25 cellular contexts compared by ENCODE assay signal in the genomic region with DNA sequence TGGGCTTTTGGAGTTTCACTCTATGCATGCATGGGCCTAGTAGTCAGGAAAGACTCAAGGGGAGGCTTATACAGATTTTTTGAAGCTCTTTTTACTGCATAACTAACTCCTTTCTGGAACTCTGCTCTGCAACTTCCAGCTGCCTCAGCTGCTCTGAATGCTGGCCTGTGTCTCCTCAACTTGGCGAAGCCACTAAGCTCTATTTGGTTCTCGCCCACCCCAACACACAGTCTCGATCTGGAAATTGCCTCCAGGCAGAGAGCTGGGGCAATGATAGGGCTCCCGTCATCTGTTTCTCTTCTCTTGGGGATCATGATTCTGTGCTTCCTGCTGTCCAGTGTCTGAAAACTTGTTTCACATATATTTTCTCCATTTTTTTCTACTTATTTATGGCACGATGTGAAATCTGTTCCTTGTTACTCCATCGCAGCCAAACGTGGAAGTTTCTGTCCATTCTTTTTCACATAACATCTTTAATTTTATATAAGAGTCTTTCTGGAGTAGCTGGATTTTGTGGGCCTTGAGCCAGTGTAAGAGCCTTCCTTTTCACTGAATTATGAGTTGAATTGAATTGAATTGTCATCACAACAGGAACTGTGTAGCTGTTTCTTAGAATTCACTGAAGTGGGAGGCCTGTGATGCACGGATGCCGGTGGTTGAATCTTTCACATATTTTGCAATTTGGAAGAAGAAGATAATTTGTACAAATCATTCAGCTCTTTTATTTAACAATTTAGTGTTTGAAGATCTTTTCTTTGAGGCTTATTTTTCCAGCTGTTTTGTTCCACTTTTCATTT. TPM values are rescaled to one million over a fixed set of nuclear protein-coding genes. Genes with fewer than 3 reads are reported as not detected.
A peak's percentile ranks its signal among the peaks of the same experiment; 100 is the strongest.
DNase-seq lines count a peak whose midpoint lies in the region; ATAC-seq, FAIRE-seq and TF ChIP-seq lines count a peak whose summit lies in the region.
"Had no signal": no experiment of that assay in that cellular context is flagged by ENCODE, and none has a peak within 500 bp of the region (broad histone marks: within the 10 kb centered on the region; RNA-seq: fewer than 3 reads in every experiment).

No MANE protein-coding gene starts in this region.

- no peaks in the 10 kb centered on the region for H3K9me3 Mint-ChIP-seq in natural killer cell treated with Interleukin-12 subunit alpha and Interleukin-12 subunit beta and Interleukin-15 and Interleukin-18, amount 100 ng/mL, for 72 hours
- no peaks in the 10 kb centered on the region for H3K9me3 Mint-ChIP-seq in natural killer cell
- H3K9me3 Mint-ChIP-seq in activated CD8-positive, alpha-beta T cell treated with anti-CD3 and anti-CD28 coated beads for 36 hours = peaks cover 3% of the 10 kb centered on the region
- no peaks in the 10 kb centered on the region for H3K9me3 Mint-ChIP-seq in endothelial cell (ENCODE audit: unreplicated experiment)
- peaks cover 0 to 12% of the 10 kb centered on the region in 2 donors for H3K9me3 Mint-ChIP-seq in stimulated activated naive CD8-positive, alpha-beta T cell treated with anti-CD3 and anti-CD28 coated beads, Interleukin-15, amount 100 ng/mL, for 72 hours

- WGBS in small intestine, 3 donors = 75 to 90% (median 83%) methylated on average over 9 of the region's 9 CpGs

- intact Hi-C loops in natural killer cell (cut with micrococcal nuclease) = no loop called here
- intact Hi-C loops in activated CD8-positive, alpha-beta T cell treated with anti-CD3 and anti-CD28 coated beads for 36 hours (cut with micrococcal nuclease) = no loop called here

- H3K9me3 ChIP-seq in small intestine (ENCODE audit: control insufficient read depth, low read depth) = no peaks in the 10 kb centered on the region
- H3K9me3 ChIP-seq: left lung, psoas muscle, upper lobe of left lung had no signal

- H3K36me3 ChIP-seq in small intestine (ENCODE audit: control insufficient read depth in 2 of 2, insufficient read depth in 2 of 2, low read length in 2 of 2) = no peaks in the 10 kb centered on the region
- H3K36me3 ChIP-seq in H7 (replicated peaks; ENCODE audit: control insufficient read depth, insufficient read depth, low read length) = peaks cover 2% of the 10 kb centered on the region; the same call in 1 of the 2 replicates

- peaks cover 19% of the 10 kb centered on the region for H3K36me3 Mint-ChIP-seq in natural killer cell treated with Interleukin-12 subunit alpha and Interleukin-12 subunit beta and Interleukin-15 and Interleukin-18, amount 100 ng/mL, for 72 hours
- no peaks in the 10 kb centered on the region for H3K36me3 Mint-ChIP-seq in natural killer cell
- peaks cover 81% of the 10 kb centered on the region for H3K36me3 Mint-ChIP-seq in activated CD8-positive, alpha-beta T cell treated with anti-CD3 and anti-CD28 coated beads for 36 hours (ENCODE audit: low read depth)
- H3K36me3 Mint-ChIP-seq in endothelial cell (ENCODE audit: low read depth, unreplicated experiment) = peaks cover 16% of the 10 kb centered on the region

- H3K4me1 ChIP-seq in small intestine (ENCODE audit: control insufficient read depth in 2 of 2, insufficient read depth in 1 of 2, low read depth in 1 of 2, low read length in 1 of 2) = no peaks in the 10 kb centered on the region
- H3K4me1 ChIP-seq: left lung, neural progenitor cell, upper lobe of left lung had no signal

- H3K27me3 ChIP-seq in small intestine (ENCODE audit: control insufficient read depth in 2 of 2, insufficient read depth in 2 of 2, low read length in 2 of 2) = no peaks in the 10 kb centered on the region
- no peaks in the 10 kb centered on the region for H3K27me3 ChIP-seq in H7 (ENCODE audit: control insufficient read depth, insufficient read depth, low read length)
- H3K27me3 ChIP-seq: left lung, neural progenitor cell, upper lobe of left lung had no signal

- peaks cover 30 to 49% of the 10 kb centered on the region in 2 donors for H3K4me1 Mint-ChIP-seq in natural killer cell treated with Interleukin-12 subunit alpha and Interleukin-12 subunit beta and Interleukin-15 and Interleukin-18, amount 100 ng/mL, for 72 hours (ENCODE audit: low read depth in 2 of 2)
- peaks cover 5 to 44% of the 10 kb centered on the region in 2 donors for H3K4me1 Mint-ChIP-seq in natural killer cell
- H3K4me1 Mint-ChIP-seq in activated CD8-positive, alpha-beta T cell treated with anti-CD3 and anti-CD28 coated beads for 36 hours (ENCODE audit: low read depth) = peaks cover 50% of the 10 kb centered on the region
- H3K4me1 Mint-ChIP-seq in endothelial cell (ENCODE audit: unreplicated experiment) = peaks cover 21% of the 10 kb centered on the region
- peaks cover 81% of the 10 kb centered on the region for H3K4me1 Mint-ChIP-seq in stimulated activated naive CD8-positive, alpha-beta T cell treated with anti-CD3 and anti-CD28 coated beads, Interleukin-15, amount 100 ng/mL, for 72 hours
- H3K4me1 Mint-ChIP-seq: endodermal cell had no signal

- H3K4me3 ChIP-seq in small intestine (ENCODE audit: low read depth in 1 of 2, low read length in 2 of 2) = no peak overlapping the region
- H3K4me3 ChIP-seq in H7 (ENCODE audit: insufficient read depth, low read depth, low read length) = no peak overlapping the region
- H3K4me3 ChIP-seq: K562, left lung, neural progenitor cell, psoas muscle, upper lobe of left lung had no signal

- H3K4me3 Mint-ChIP-seq in natural killer cell treated with Interleukin-12 subunit alpha and Interleukin-12 subunit beta and Interleukin-15 and Interleukin-18, amount 100 ng/mL, for 72 hours = peak overlapping the region; percentile 70
- no peak overlapping the region for H3K4me3 Mint-ChIP-seq in natural killer cell
- peak overlapping the region; percentile 48 for H3K4me3 Mint-ChIP-seq in activated CD8-positive, alpha-beta T cell treated with anti-CD3 and anti-CD28 coated beads for 36 hours
- H3K4me3 Mint-ChIP-seq in endothelial cell (ENCODE audit: unreplicated experiment) = no peak overlapping the region
- peak overlapping the region; percentile 73 to 77 for H3K4me3 Mint-ChIP-seq in stimulated activated naive CD8-positive, alpha-beta T cell treated with anti-CD3 and anti-CD28 coated beads, Interleukin-15, amount 100 ng/mL, for 72 hours
- H3K4me3 Mint-ChIP-seq: brain, endodermal cell, neural progenitor cell had no signal

- POLR2A ChIA-PET in activated CD8-positive, alpha-beta T cell treated with anti-CD3 and anti-CD28 coated beads for 36 hours (lab: Charles Lee) = interaction anchor here (0.8 to 1.1 kb wide), 2 partner anchors 11 to 23 kb away, joined by 3 to 4 read pairs; no protein-coding TSS in a partner anchor
- POLR2A ChIA-PET in HEK293T (lab: Yijun Ruan, JAX) = interaction anchor here (1.5 kb wide), 1 partner anchor 8 kb away, joined by 4 read pairs; the partner anchor contains the start of gene ZNF275

- DNase-seq in natural killer cell treated with Interleukin-12 subunit alpha and Interleukin-12 subunit beta and Interleukin-15 and Interleukin-18, amount 100 ng/mL, for 72 hours (ENCODE audit: low spot score) = no peak
- no peak for DNase-seq in natural killer cell
- peak; percentile 33 for DNase-seq in activated CD8-positive, alpha-beta T cell treated with anti-CD3 and anti-CD28 coated beads for 36 hours
- DNase-seq in endothelial cell (ENCODE audit: low spot score) = no peak
- DNase-seq in stimulated activated naive CD8-positive, alpha-beta T cell treated with anti-CD3 and anti-CD28 coated beads, Interleukin-15, amount 100 ng/mL, for 72 hours = no peak
- DNase-seq in small intestine = no peak
- no peak for DNase-seq in HEK293T (ENCODE audit: extremely low spot score)
- no peak for DNase-seq in H7
- DNase-seq: activated gamma-delta T cell treated with Interleukin-2 at 50 U/mL for 16 hours; DMS79; endodermal cell; GOT3; left lung; midbrain; NCI-H2171; psoas muscle; stimulated activated CD4-positive, alpha-beta T cell treated with anti-CD3 and anti-CD28 coated beads, Interleukin-4, amount 100 ng/mL, for 1 hour; upper lobe of left lung had no signal

- peak in 1 of 2 donors; percentile 62 for ATAC-seq in natural killer cell treated with Interleukin-12 subunit alpha and Interleukin-12 subunit beta and Interleukin-15 and Interleukin-18, amount 100 ng/mL, for 72 hours
- ATAC-seq in natural killer cell = no peak
- peak; percentile 74 for ATAC-seq in activated CD8-positive, alpha-beta T cell treated with anti-CD3 and anti-CD28 coated beads for 36 hours
- ATAC-seq in stimulated activated naive CD8-positive, alpha-beta T cell treated with anti-CD3 and anti-CD28 coated beads, Interleukin-15, amount 100 ng/mL, for 72 hours = peak; percentile 74
- ATAC-seq: K562, left lung, psoas muscle, Right ventricle myocardium inferior had no signal

- CTCF ChIA-PET in activated CD8-positive, alpha-beta T cell treated with anti-CD3 and anti-CD28 coated beads for 36 hours (lab: Charles Lee) = interaction anchor here (1.2 to 1.8 kb wide), 2 partner anchors 17 to 402 kb away, joined by 3 to 5 read pairs; no protein-coding TSS in a partner anchor
- CTCF ChIA-PET in HEK293T (lab: Yijun Ruan, JAX) = no interaction called here

- no peaks in the 10 kb centered on the region for H3K27me3 Mint-ChIP-seq in natural killer cell treated with Interleukin-12 subunit alpha and Interleukin-12 subunit beta and Interleukin-15 and Interleukin-18, amount 100 ng/mL, for 72 hours
- no peaks in the 10 kb centered on the region for H3K27me3 Mint-ChIP-seq in natural killer cell (ENCODE audit: low read depth in 2 of 2)
- no peaks in the 10 kb centered on the region for H3K27me3 Mint-ChIP-seq in activated CD8-positive, alpha-beta T cell treated with anti-CD3 and anti-CD28 coated beads for 36 hours
- peaks cover 1% of the 10 kb centered on the region for H3K27me3 Mint-ChIP-seq in endothelial cell (ENCODE audit: unreplicated experiment)
- no peaks in the 10 kb centered on the region for H3K27me3 Mint-ChIP-seq in stimulated activated naive CD8-positive, alpha-beta T cell treated with anti-CD3 and anti-CD28 coated beads, Interleukin-15, amount 100 ng/mL, for 72 hours
- H3K27me3 Mint-ChIP-seq: brain had no signal

- FAIRE-seq in small intestine (lab: Jason Lieb, UNC) = no peak
- FAIRE-seq: GM12891, K562 had no signal

- peak overlapping the region; percentile 57 to 82 for H3K27ac Mint-ChIP-seq in natural killer cell treated with Interleukin-12 subunit alpha and Interleukin-12 subunit beta and Interleukin-15 and Interleukin-18, amount 100 ng/mL, for 72 hours
- no peak overlapping the region for H3K27ac Mint-ChIP-seq in natural killer cell
- H3K27ac Mint-ChIP-seq in activated CD8-positive, alpha-beta T cell treated with anti-CD3 and anti-CD28 coated beads for 36 hours = peak overlapping the region; percentile 92
- peak overlapping the region; percentile 1 for H3K27ac Mint-ChIP-seq in endothelial cell (ENCODE audit: unreplicated experiment)
- peak overlapping the region; percentile 92 to 93 for H3K27ac Mint-ChIP-seq in stimulated activated naive CD8-positive, alpha-beta T cell treated with anti-CD3 and anti-CD28 coated beads, Interleukin-15, amount 100 ng/mL, for 72 hours
- H3K27ac Mint-ChIP-seq: endodermal cell, neural progenitor cell had no signal

- TF ChIP-seq CTCF in natural killer cell (IDR thresholded peaks at IDR 0.05) (no peak), endothelial cell (IDR thresholded peaks at IDR 0.05; ENCODE audit: unreplicated experiment) (no peak)
- TF ChIP-seq CTCF in activated CD8-positive, alpha-beta T cell treated with anti-CD3 and anti-CD28 coated beads for 36 hours (IDR thresholded peaks at IDR 0.05) = no peak

- H3K27ac ChIP-seq in small intestine (ENCODE audit: low read depth in 1 of 2, low read length in 1 of 2) = no peak overlapping the region
- H3K27ac ChIP-seq: left lung, neural progenitor cell, psoas muscle, upper lobe of left lung had no signal

RNA-seq across cellular contexts. Expression of gene ZNF275, which starts 9.0 kb away (rescaled TPM):
- total RNA-seq in natural killer cell treated with Interleukin-12 subunit alpha and Interleukin-12 subunit beta and Interleukin-15 and Interleukin-18, amount 100 ng/mL, for 72 hours = 10 to 100 TPM; 13.2 to 15.1 TPM
- total RNA-seq in natural killer cell = 10 to 100 TPM in 2 of 3 donors, 1 to 10 TPM in 1; 9.1 to 17.4 (median 17.3) TPM
- total RNA-seq in activated CD8-positive, alpha-beta T cell treated with anti-CD3 and anti-CD28 coated beads for 36 hours = 10 to 100 TPM; 14.2 to 14.7 TPM
- 14.4 TPM for total RNA-seq in endothelial cell (ENCODE audit: unreplicated experiment)
- polyA plus RNA-seq in small intestine = 1 to 10 TPM; 1.1 to 2.7 (median 1.9) TPM
- 5.1 and 6.9 TPM in 2 replicates for total RNA-seq in H7 (2014; rRNA removed; shearing (Covaris generic))

RNA-seq across cellular contexts. Expression of gene PNMA6F, which starts 21.4 kb away (rescaled TPM):
- not detected for total RNA-seq in natural killer cell treated with Interleukin-12 subunit alpha and Interleukin-12 subunit beta and Interleukin-15 and Interleukin-18, amount 100 ng/mL, for 72 hours
- not detected for total RNA-seq in natural killer cell
- total RNA-seq in activated CD8-positive, alpha-beta T cell treated with anti-CD3 and anti-CD28 coated beads for 36 hours = not detected
- total RNA-seq in endothelial cell (ENCODE audit: unreplicated experiment) = not detected
- not detected for polyA plus RNA-seq in small intestine
- total RNA-seq in H7 (2014; rRNA removed; shearing (Covaris generic)) = not detected in 2 replicates
- total RNA-seq: activated CD8-positive, alpha-beta memory T cell treated with anti-CD3 and anti-CD28 coated beads for 36 hours; endodermal cell; K562; left lung; psoas muscle; Right ventricle myocardium inferior; skeletal muscle tissue; upper lobe of left lung had no signal
- polyA plus RNA-seq: K562, psoas muscle had no signal

RNA-seq across cellular contexts. Expression of gene PNMA6E, which starts 58.2 kb away (rescaled TPM):
- total RNA-seq in natural killer cell treated with Interleukin-12 subunit alpha and Interleukin-12 subunit beta and Interleukin-15 and Interleukin-18, amount 100 ng/mL, for 72 hours = not detected
- total RNA-seq in natural killer cell = not detected
- not detected for total RNA-seq in activated CD8-positive, alpha-beta T cell treated with anti-CD3 and anti-CD28 coated beads for 36 hours
- not detected for total RNA-seq in endothelial cell (ENCODE audit: unreplicated experiment)
- polyA plus RNA-seq in small intestine = not detected
- total RNA-seq in H7 (2014; rRNA removed; shearing (Covaris generic)) = not detected in 2 replicates
- total RNA-seq: activated CD8-positive, alpha-beta memory T cell treated with anti-CD3 and anti-CD28 coated beads for 36 hours; endodermal cell; K562; left lung; psoas muscle; Right ventricle myocardium inferior; skeletal muscle tissue had no signal
- polyA plus RNA-seq: psoas muscle had no signal

Comparison
In these comparisons a context has a peak if more than half of its experiments do, and no peak if none do; other contexts are left out.
1. H3K27ac Mint-ChIP-seq: peak in natural killer cell treated with Interleukin-12 subunit alpha and Interleukin-12 subunit beta and Interleukin-15 and Interleukin-18, amount 100 ng/mL, for 72 hours (2 of 2), activated CD8-positive, alpha-beta T cell treated with anti-CD3 and anti-CD28 coated beads for 36 hours (single experiment), endothelial cell (single experiment) and stimulated activated naive CD8-positive, alpha-beta T cell treated with anti-CD3 and anti-CD28 coated beads, Interleukin-15, amount 100 ng/mL, for 72 hours (2 of 2); none in natural killer cell (0 of 2).
2. H3K4me3 Mint-ChIP-seq: peak in natural killer cell treated with Interleukin-12 subunit alpha and Interleukin-12 subunit beta and Interleukin-15 and Interleukin-18, amount 100 ng/mL, for 72 hours (single experiment), activated CD8-positive, alpha-beta T cell treated with anti-CD3 and anti-CD28 coated beads for 36 hours (single experiment) and stimulated activated naive CD8-positive, alpha-beta T cell treated with anti-CD3 and anti-CD28 coated beads, Interleukin-15, amount 100 ng/mL, for 72 hours (2 of 2); none in natural killer cell (single experiment) and endothelial cell (single experiment).
3. ATAC-seq: peak in activated CD8-positive, alpha-beta T cell treated with anti-CD3 and anti-CD28 coated beads for 36 hours (single experiment) and stimulated activated naive CD8-positive, alpha-beta T cell treated with anti-CD3 and anti-CD28 coated beads, Interleukin-15, amount 100 ng/mL, for 72 hours (single experiment); none in natural killer cell (0 of 3).